Comparison of ENCODE assay signal across 11 cellular contexts in genomic region chr3:49461443-49462171, GRCh38. TPM values are rescaled to one million over a fixed set of nuclear protein-coding genes. Genes with fewer than 3 reads are reported as not detected.
DNase-seq lines count a peak whose midpoint lies in the region; ATAC-seq and TF ChIP-seq lines count a peak whose summit lies in the region.
"Had no signal": no experiment of that assay in that cellular context is flagged by ENCODE, and none has a peak within 500 bp of the region (broad histone marks: within the 10 kb centered on the region; RNA-seq: fewer than 3 reads in every experiment).

No MANE protein-coding gene starts in this region.

- no peaks in the 10 kb centered on the region for H3K9me3 Mint-ChIP-seq in activated T-helper 17 cell treated with anti-CD3 and anti-CD28 coated beads, Interleukin-2, amount 50 U/mL, for 72 hours
- no peaks in the 10 kb centered on the region for H3K9me3 Mint-ChIP-seq in activated naive CD4-positive, alpha-beta T cell treated with anti-CD3 and anti-CD28 coated beads, Interleukin-2, amount 10 ng/mL, durations not matched to agents 7 days and 5 days
- H3K9me3 Mint-ChIP-seq: natural killer cell had no signal

- ATAC-seq in activated T-helper 17 cell treated with anti-CD3 and anti-CD28 coated beads, Interleukin-2, amount 50 U/mL, for 72 hours (replicated peaks) = no peak
- ATAC-seq in heart right ventricle (peak in 3 of 8 donors; percentile 3 to 27 (median 17)), psoas muscle (peak in 2 of 4 donors; percentile 44 to 63), HG02981 (IDR thresholded peaks at IDR 0.05; ENCODE audit: unreplicated experiment) (no peak)
- ATAC-seq: natural killer cell had no signal

- H3K4me1 Mint-ChIP-seq in activated T-helper 17 cell treated with anti-CD3 and anti-CD28 coated beads, Interleukin-2, amount 50 U/mL, for 72 hours = no peaks in the 10 kb centered on the region
- H3K4me1 Mint-ChIP-seq in activated naive CD4-positive, alpha-beta T cell treated with anti-CD3 and anti-CD28 coated beads, Interleukin-2, amount 10 ng/mL, durations not matched to agents 7 days and 5 days = no peaks in the 10 kb centered on the region
- H3K4me1 Mint-ChIP-seq: natural killer cell had no signal

- CTCF ChIA-PET in activated naive CD4-positive, alpha-beta T cell treated with anti-CD3 and anti-CD28 coated beads, Interleukin-2, amount 10 ng/mL, durations not matched to agents 7 days and 5 days (lab: Charles Lee) = interaction anchor here (1.1 kb wide), 1 partner anchor 12 kb away, joined by 3 read pairs; no protein-coding TSS in a partner anchor

- H3K36me3 Mint-ChIP-seq in activated T-helper 17 cell treated with anti-CD3 and anti-CD28 coated beads, Interleukin-2, amount 50 U/mL, for 72 hours (ENCODE audit: low read depth) = no peaks in the 10 kb centered on the region
- H3K36me3 Mint-ChIP-seq in activated naive CD4-positive, alpha-beta T cell treated with anti-CD3 and anti-CD28 coated beads, Interleukin-2, amount 10 ng/mL, durations not matched to agents 7 days and 5 days = no peaks in the 10 kb centered on the region
- H3K36me3 Mint-ChIP-seq: natural killer cell had no signal

- DNase-seq in GM13976 (ENCODE audit: low spot score) (peak; percentile 41), heart right ventricle (no peak), psoas muscle (peak in 1 of 2 donors; percentile 28), Ammon's horn (ENCODE audit: low spot score) (no peak), germinal center (ENCODE audit: low spot score) (no peak)
- no peak for DNase-seq in activated naive CD4-positive, alpha-beta T cell treated with anti-CD3 and anti-CD28 coated beads, Interleukin-2, amount 10 ng/mL, durations not matched to agents 7 days and 5 days
- DNase-seq: caudate nucleus, MV-4-11, natural killer cell had no signal

- TF ChIP-seq CTCF in GM13976 (IDR thresholded peaks at IDR 0.05; ENCODE audit: borderline replicate concordance, control extremely low read depth, extremely low read depth, insufficient read depth, missing control alignments) = no peak
- TF ChIP-seq CTCF in heart right ventricle (IDR thresholded peaks at IDR 0.05) = no peak
- no peak for TF ChIP-seq CTCF in psoas muscle (IDR thresholded peaks at IDR 0.05)

- peak overlapping the region; percentile 13 for H3K27ac Mint-ChIP-seq in activated T-helper 17 cell treated with anti-CD3 and anti-CD28 coated beads, Interleukin-2, amount 50 U/mL, for 72 hours
- H3K27ac Mint-ChIP-seq in activated naive CD4-positive, alpha-beta T cell treated with anti-CD3 and anti-CD28 coated beads, Interleukin-2, amount 10 ng/mL, durations not matched to agents 7 days and 5 days = no peak overlapping the region
- H3K27ac Mint-ChIP-seq: natural killer cell had no signal

- intact Hi-C loops in heart right ventricle (cut with DNase I) = no loop called here
- intact Hi-C loops in psoas muscle (cut with DNase I) = no loop called here

- H3K4me3 Mint-ChIP-seq in activated T-helper 17 cell treated with anti-CD3 and anti-CD28 coated beads, Interleukin-2, amount 50 U/mL, for 72 hours = no peak overlapping the region
- H3K4me3 Mint-ChIP-seq in activated naive CD4-positive, alpha-beta T cell treated with anti-CD3 and anti-CD28 coated beads, Interleukin-2, amount 10 ng/mL, durations not matched to agents 7 days and 5 days = no peak overlapping the region
- H3K4me3 Mint-ChIP-seq: natural killer cell had no signal

- H3K4me3 ChIP-seq in heart right ventricle = no peak overlapping the region
- H3K4me3 ChIP-seq in psoas muscle = no peak overlapping the region

- in situ Hi-C loops in GM13976 (cut with MboI; ENCODE audit: low sequenced_read_pairs, unreplicated experiment) = no loop called here

- no peaks in the 10 kb centered on the region for H3K36me3 ChIP-seq in heart right ventricle
- H3K36me3 ChIP-seq in psoas muscle (ENCODE audit: insufficient read depth in 1 of 2, low read depth in 1 of 2) = no peaks in the 10 kb centered on the region

- no peaks in the 10 kb centered on the region for H3K9me3 ChIP-seq in heart right ventricle
- H3K9me3 ChIP-seq in psoas muscle = no peaks in the 10 kb centered on the region

- H3K4me1 ChIP-seq in heart right ventricle (peaks cover 9 to 45% (median 26%) of the 10 kb centered on the region in 9 donors), psoas muscle (peaks cover 9% of the 10 kb centered on the region)

- 21 to 23% methylated on average over 1 of the region's 1 CpG for WGBS in heart right ventricle, 2 donors
- 9 to 29% (median 24%) methylated on average over 1 of the region's 1 CpG for WGBS in psoas muscle, 3 donors

- no peaks in the 10 kb centered on the region for H3K27me3 Mint-ChIP-seq in activated T-helper 17 cell treated with anti-CD3 and anti-CD28 coated beads, Interleukin-2, amount 50 U/mL, for 72 hours
- H3K27me3 Mint-ChIP-seq in activated naive CD4-positive, alpha-beta T cell treated with anti-CD3 and anti-CD28 coated beads, Interleukin-2, amount 10 ng/mL, durations not matched to agents 7 days and 5 days = peaks cover 31% of the 10 kb centered on the region

- peak overlapping the region in 8 of 10 donors; percentile 31 to 57 (median 52) for H3K27ac ChIP-seq in heart right ventricle
- peak overlapping the region; percentile 66 for H3K27ac ChIP-seq in psoas muscle

- no peaks in the 10 kb centered on the region for H3K27me3 ChIP-seq in heart right ventricle
- H3K27me3 ChIP-seq in psoas muscle (ENCODE audit: insufficient read depth in 3 of 3, low read length in 2 of 3) = no peaks in the 10 kb centered on the region

RNA-seq across cellular contexts. Expression of gene DAG1, which starts 8.5 kb away (rescaled TPM):
- 10 to 100 TPM in 1 of 2 donors, 1 to 10 TPM in 1; 7.0 to 12.3 TPM for total RNA-seq in activated T-helper 17 cell treated with anti-CD3 and anti-CD28 coated beads, Interleukin-2, amount 50 U/mL, for 72 hours
- total RNA-seq in heart right ventricle (100 to 1,000 TPM; 118 to 173 (median 139) TPM), psoas muscle (100 to 1,000 TPM in 3 of 4 donors, 10 to 100 TPM in 1; 67.6 to 159 (median 139) TPM)
- polyA plus RNA-seq in heart right ventricle (10 to 100 TPM; 37.7 to 50.9 TPM), psoas muscle (10 to 100 TPM; 35.1 to 73.2 (median 42.1) TPM)

RNA-seq across cellular contexts. Expression of gene NICN1, which starts 32.5 kb away (rescaled TPM):
- total RNA-seq in activated T-helper 17 cell treated with anti-CD3 and anti-CD28 coated beads, Interleukin-2, amount 50 U/mL, for 72 hours = 10 to 100 TPM in 1 of 2 donors, 1 to 10 TPM in 1; 6.7 to 11.6 TPM
- total RNA-seq in heart right ventricle = 10 to 100 TPM; 13.9 to 22.5 (median 18.3) TPM
- polyA plus RNA-seq in heart right ventricle = 1 to 10 TPM; 7.7 to 8.3 TPM
- 10 to 100 TPM in 1 of 4 donors, 1 to 10 TPM in 3; 4.6 to 12.3 (median 7.4) TPM for total RNA-seq in psoas muscle
- 10 to 100 TPM in 2 of 3 donors, 1 to 10 TPM in 1; 4.0 to 11.2 (median 10.2) TPM for polyA plus RNA-seq in psoas muscle

RNA-seq across cellular contexts. Expression of gene AMT, which starts 39.3 kb away (rescaled TPM):
- 1 to 10 TPM; 1.9 to 2.5 TPM for total RNA-seq in activated T-helper 17 cell treated with anti-CD3 and anti-CD28 coated beads, Interleukin-2, amount 50 U/mL, for 72 hours
- total RNA-seq in heart right ventricle = 10 to 100 TPM; 21.3 to 40.9 (median 34.3) TPM
- 10 to 100 TPM in 1 of 2 donors, 1 to 10 TPM in 1; 3.2 to 22.6 TPM for polyA plus RNA-seq in heart right ventricle
- total RNA-seq in psoas muscle = 1 to 10 TPM; 1.7 to 5.3 (median 2.4) TPM
- polyA plus RNA-seq in psoas muscle = 1 to 10 TPM in 2 of 3 donors, under 1 TPM in 1; 0.80 to 1.0 (median 1.0) TPM

RNA-seq across cellular contexts. Expression of gene TCTA, which starts 49.4 kb away (rescaled TPM):
- total RNA-seq in activated T-helper 17 cell treated with anti-CD3 and anti-CD28 coated beads, Interleukin-2, amount 50 U/mL, for 72 hours = 10 to 100 TPM; 14.3 to 18.0 TPM
- total RNA-seq in heart right ventricle (10 to 100 TPM; 13.9 to 22.6 (median 17.6) TPM), psoas muscle (10 to 100 TPM; 11.4 to 23.4 (median 16.7) TPM)
- polyA plus RNA-seq in heart right ventricle (10 to 100 TPM; 16.5 to 19.0 TPM), psoas muscle (10 to 100 TPM; 13.8 to 46.1 (median 18.1) TPM)

RNA-seq across cellular contexts. Expression of gene RHOA, which starts 49.8 kb away (rescaled TPM):
- 100 to 1,000 TPM; 298 to 453 TPM for total RNA-seq in activated T-helper 17 cell treated with anti-CD3 and anti-CD28 coated beads, Interleukin-2, amount 50 U/mL, for 72 hours
- total RNA-seq in heart right ventricle (100 to 1,000 TPM; 226 to 335 (median 250) TPM), psoas muscle (100 to 1,000 TPM; 251 to 334 (median 271) TPM)
- polyA plus RNA-seq in heart right ventricle (100 to 1,000 TPM; 139 to 291 TPM), psoas muscle (100 to 1,000 TPM; 179 to 341 (median 287) TPM)

Comparison
In these comparisons a context has a peak if more than half of its experiments do, and no peak if none do; other contexts are left out.
1. RNA of gene DAG1, which starts 8.5 kb away (total RNA-seq): 67.6 to 159 TPM in psoas muscle and 118 to 173 TPM in heart right ventricle; 7.0 to 12.3 TPM in activated T-helper 17 cell treated with anti-CD3 and anti-CD28 coated beads, Interleukin-2, amount 50 U/mL, for 72 hours; every median in the first group is over 4 times any median in the second.